ENCODE assay signal across 17 cellular contexts in genomic region chr19:40781140-40781539, GRCh38. TPM values are rescaled to one million over a fixed set of nuclear protein-coding genes. Genes with fewer than 3 reads are reported as not detected.
DNase-seq lines count a peak whose midpoint lies in the region; ATAC-seq and TF ChIP-seq lines count a peak whose summit lies in the region.
"Had no signal": no experiment of that assay in that cellular context is flagged by ENCODE, and none has a peak within 500 bp of the region (broad histone marks: within the 10 kb centered on the region; RNA-seq: fewer than 3 reads in every experiment).

No MANE protein-coding gene starts in this region.

- H3K4me3 ChIP-seq in neural progenitor cell = no peak overlapping the region

- H3K4me2 ChIP-seq in neural progenitor cell = no peak overlapping the region

- no peak for ATAC-seq in activated CD8-positive, alpha-beta T cell treated with anti-CD3 and anti-CD28 coated beads for 36 hours
- ATAC-seq in activated CD8-positive, alpha-beta T cell treated with anti-CD3 and anti-CD28 coated beads, Interleukin-2, amount 10 ng/mL, durations not matched to agents 7 days and 5 days = no peak
- ATAC-seq in T-helper 17 cell (no peak), foreskin keratinocyte (no peak)

- H3K36me3 ChIP-seq in neural progenitor cell = no peaks in the 10 kb centered on the region

- peaks cover 26% of the 10 kb centered on the region for H3F3A ChIP-seq in neural progenitor cell (ENCODE audit: low read depth)

- peaks cover 19% of the 10 kb centered on the region for H3K36me3 Mint-ChIP-seq in activated CD8-positive, alpha-beta T cell treated with anti-CD3 and anti-CD28 coated beads for 36 hours (ENCODE audit: low read depth)
- peaks cover 21% of the 10 kb centered on the region for H3K36me3 Mint-ChIP-seq in activated CD8-positive, alpha-beta T cell treated with anti-CD3 and anti-CD28 coated beads, Interleukin-2, amount 10 ng/mL, durations not matched to agents 7 days and 5 days (ENCODE audit: low read depth)
- H3K36me3 Mint-ChIP-seq in T-helper 17 cell (ENCODE audit: low read depth) (peaks cover 17% of the 10 kb centered on the region), neural progenitor cell (no peaks in the 10 kb centered on the region), type B pancreatic cell (peaks cover 4% of the 10 kb centered on the region)

- H3K9ac ChIP-seq in neural progenitor cell = no peak overlapping the region

- H4K20me1 ChIP-seq in neural progenitor cell (ENCODE audit: low read depth) = no peaks in the 10 kb centered on the region

- CTCF ChIA-PET in activated CD8-positive, alpha-beta T cell treated with anti-CD3 and anti-CD28 coated beads for 36 hours (lab: Charles Lee) = no interaction called here
- CTCF ChIA-PET in activated CD8-positive, alpha-beta T cell treated with anti-CD3 and anti-CD28 coated beads, Interleukin-2, amount 10 ng/mL, durations not matched to agents 7 days and 5 days (lab: Charles Lee) = no interaction called here

- H3K27me3 ChIP-seq in neural progenitor cell (no peaks in the 10 kb centered on the region), foreskin keratinocyte (no peaks in the 10 kb centered on the region)

- no peak for TF ChIP-seq CTCF in activated CD8-positive, alpha-beta T cell treated with anti-CD3 and anti-CD28 coated beads for 36 hours (IDR thresholded peaks at IDR 0.05)
- TF ChIP-seq CTCF in neural progenitor cell (IDR thresholded peaks at IDR 0.05) (no peak), type B pancreatic cell (conservative IDR thresholded peaks at IDR 0.05) (no peak), foreskin keratinocyte (conservative IDR thresholded peaks at IDR 0.05) (no peak)

- no peaks in the 10 kb centered on the region for H3K27me3 Mint-ChIP-seq in activated CD8-positive, alpha-beta T cell treated with anti-CD3 and anti-CD28 coated beads for 36 hours
- no peaks in the 10 kb centered on the region for H3K27me3 Mint-ChIP-seq in activated CD8-positive, alpha-beta T cell treated with anti-CD3 and anti-CD28 coated beads, Interleukin-2, amount 10 ng/mL, durations not matched to agents 7 days and 5 days (ENCODE audit: low read depth)
- H3K27me3 Mint-ChIP-seq in T-helper 17 cell = no peaks in the 10 kb centered on the region
- peaks cover 5% of the 10 kb centered on the region for H3K27me3 Mint-ChIP-seq in neural progenitor cell (ENCODE audit: insufficient read depth, low read depth)
- H3K27me3 Mint-ChIP-seq in type B pancreatic cell = no peaks in the 10 kb centered on the region

- H3K27ac ChIP-seq in neural progenitor cell = no peak overlapping the region
- no peak overlapping the region for H3K27ac ChIP-seq in foreskin keratinocyte

- POLR2A ChIA-PET in activated CD8-positive, alpha-beta T cell treated with anti-CD3 and anti-CD28 coated beads for 36 hours (lab: Charles Lee) = no interaction called here
- POLR2A ChIA-PET in activated CD8-positive, alpha-beta T cell treated with anti-CD3 and anti-CD28 coated beads, Interleukin-2, amount 10 ng/mL, durations not matched to agents 7 days and 5 days (lab: Charles Lee) = no interaction called here

- H3K4me1 ChIP-seq in neural progenitor cell (peaks cover 4% of the 10 kb centered on the region), foreskin keratinocyte (peaks cover 7% of the 10 kb centered on the region)

- H3K79me2 ChIP-seq in neural progenitor cell (ENCODE audit: low read depth) = no peaks in the 10 kb centered on the region

- no peak overlapping the region for H3K4me3 Mint-ChIP-seq in activated CD8-positive, alpha-beta T cell treated with anti-CD3 and anti-CD28 coated beads for 36 hours
- no peak overlapping the region for H3K4me3 Mint-ChIP-seq in activated CD8-positive, alpha-beta T cell treated with anti-CD3 and anti-CD28 coated beads, Interleukin-2, amount 10 ng/mL, durations not matched to agents 7 days and 5 days
- H3K4me3 Mint-ChIP-seq in T-helper 17 cell = no peak overlapping the region
- peak overlapping the region; percentile 14 for H3K4me3 Mint-ChIP-seq in neural progenitor cell
- no peak overlapping the region for H3K4me3 Mint-ChIP-seq in type B pancreatic cell
- H3K4me3 Mint-ChIP-seq: CD14-positive monocyte had no signal

- peaks cover 44% of the 10 kb centered on the region for H3K4me1 Mint-ChIP-seq in activated CD8-positive, alpha-beta T cell treated with anti-CD3 and anti-CD28 coated beads for 36 hours (ENCODE audit: low read depth)
- H3K4me1 Mint-ChIP-seq in activated CD8-positive, alpha-beta T cell treated with anti-CD3 and anti-CD28 coated beads, Interleukin-2, amount 10 ng/mL, durations not matched to agents 7 days and 5 days (ENCODE audit: low read depth) = peaks cover 33% of the 10 kb centered on the region
- H3K4me1 Mint-ChIP-seq in T-helper 17 cell (peaks cover 35% of the 10 kb centered on the region), neural progenitor cell (peaks cover 16% of the 10 kb centered on the region), type B pancreatic cell (ENCODE audit: unreplicated experiment) (peaks cover 17% of the 10 kb centered on the region)

- H2AFZ ChIP-seq in neural progenitor cell (replicated peaks) = no peak overlapping the region

- no peak for DNase-seq in activated CD8-positive, alpha-beta T cell treated with anti-CD3 and anti-CD28 coated beads for 36 hours
- no peak for DNase-seq in activated CD8-positive, alpha-beta T cell treated with anti-CD3 and anti-CD28 coated beads, Interleukin-2, amount 10 ng/mL, durations not matched to agents 7 days and 5 days
- DNase-seq in T-helper 17 cell = no peak
- no peak for DNase-seq in neural progenitor cell (ENCODE audit: low spot score)
- no peak for DNase-seq in type B pancreatic cell (ENCODE audit: extremely low spot score, unreplicated experiment)
- no peak for DNase-seq in foreskin keratinocyte
- DNase-seq: Caco-2, H7, KBM-7, NCI-H1092 treated with DMSO at 0.1 percent for 48 hours, NCI-H1694, NCI-H2107, NCI-H226, NCI-H526 treated with DMSO at 0.1 percent for 48 hours, OCI-M1, RPMI8226 had no signal

- H3K9me3 ChIP-seq in T-helper 17 cell (ENCODE audit: control insufficient read depth, low read length, poor library complexity, severe bottlenecking) (no peaks in the 10 kb centered on the region), neural progenitor cell (ENCODE audit: low read depth) (no peaks in the 10 kb centered on the region)
- H3K9me3 ChIP-seq: Caco-2 had no signal

- peak overlapping the region; percentile 63 for H3K27ac Mint-ChIP-seq in activated CD8-positive, alpha-beta T cell treated with anti-CD3 and anti-CD28 coated beads for 36 hours
- no peak overlapping the region for H3K27ac Mint-ChIP-seq in activated CD8-positive, alpha-beta T cell treated with anti-CD3 and anti-CD28 coated beads, Interleukin-2, amount 10 ng/mL, durations not matched to agents 7 days and 5 days
- H3K27ac Mint-ChIP-seq in T-helper 17 cell (peak overlapping the region; percentile 84), neural progenitor cell (no peak overlapping the region), type B pancreatic cell (no peak overlapping the region)

- intact Hi-C loops in activated CD8-positive, alpha-beta T cell treated with anti-CD3 and anti-CD28 coated beads for 36 hours (cut with micrococcal nuclease) = no loop called here

- no peaks in the 10 kb centered on the region for H3K9me3 Mint-ChIP-seq in activated CD8-positive, alpha-beta T cell treated with anti-CD3 and anti-CD28 coated beads for 36 hours
- H3K9me3 Mint-ChIP-seq in activated CD8-positive, alpha-beta T cell treated with anti-CD3 and anti-CD28 coated beads, Interleukin-2, amount 10 ng/mL, durations not matched to agents 7 days and 5 days (ENCODE audit: insufficient read depth) = no peaks in the 10 kb centered on the region
- H3K9me3 Mint-ChIP-seq in neural progenitor cell (no peaks in the 10 kb centered on the region), type B pancreatic cell (no peaks in the 10 kb centered on the region)

RNA-seq across cellular contexts. Expression of gene RAB4B, which starts 3.1 kb away (rescaled TPM):
- 10 to 100 TPM; 39.7 to 42.3 TPM for total RNA-seq in activated CD8-positive, alpha-beta T cell treated with anti-CD3 and anti-CD28 coated beads for 36 hours
- 10 to 100 TPM; 50.2 to 53.1 TPM for total RNA-seq in activated CD8-positive, alpha-beta T cell treated with anti-CD3 and anti-CD28 coated beads, Interleukin-2, amount 10 ng/mL, durations not matched to agents 7 days and 5 days
- 10 to 100 TPM; 52.4 to 55.4 TPM for total RNA-seq in T-helper 17 cell
- 12.9 and 27.0 TPM in 2 replicates for total RNA-seq in neural progenitor cell (ENCODE audit: low replicate concordance)
- 10.4 and 12.4 TPM in 2 replicates for total RNA-seq in type B pancreatic cell (ENCODE audit: low replicate concordance)
- total RNA-seq in foreskin keratinocyte = 13.0 and 17.0 TPM in 2 replicates
- polyA plus RNA-seq in foreskin keratinocyte = 25.7 and 33.1 TPM in 2 replicates

RNA-seq across cellular contexts. Expression of gene MIA, which starts 5.8 kb away (rescaled TPM):
- not detected for total RNA-seq in activated CD8-positive, alpha-beta T cell treated with anti-CD3 and anti-CD28 coated beads for 36 hours
- not detected for total RNA-seq in activated CD8-positive, alpha-beta T cell treated with anti-CD3 and anti-CD28 coated beads, Interleukin-2, amount 10 ng/mL, durations not matched to agents 7 days and 5 days
- total RNA-seq in T-helper 17 cell (not detected), neural progenitor cell (ENCODE audit: low replicate concordance) (not detected in 2 replicates), type B pancreatic cell (ENCODE audit: low replicate concordance) (1.7 and 3.2 TPM in 2 replicates), foreskin keratinocyte (5.6 and 15.4 TPM in 2 replicates)
- 10.0 and 23.9 TPM in 2 replicates for polyA plus RNA-seq in foreskin keratinocyte
- total RNA-seq: H7 had no signal
- polyA plus RNA-seq: CD14-positive monocyte had no signal

RNA-seq across cellular contexts. Expression of gene EGLN2, which starts 17.9 kb away (rescaled TPM):
- total RNA-seq in activated CD8-positive, alpha-beta T cell treated with anti-CD3 and anti-CD28 coated beads for 36 hours = 10 to 100 TPM; 87.4 to 90.1 TPM
- total RNA-seq in activated CD8-positive, alpha-beta T cell treated with anti-CD3 and anti-CD28 coated beads, Interleukin-2, amount 10 ng/mL, durations not matched to agents 7 days and 5 days = 100 to 1,000 TPM; 121 to 126 TPM
- 100 to 1,000 TPM; 112 to 131 TPM for total RNA-seq in T-helper 17 cell
- 27.0 and 97.3 TPM in 2 replicates for total RNA-seq in neural progenitor cell (ENCODE audit: low replicate concordance)
- 83.4 and 83.8 TPM in 2 replicates for total RNA-seq in type B pancreatic cell (ENCODE audit: low replicate concordance)
- total RNA-seq in foreskin keratinocyte = 81.3 and 84.6 TPM in 2 replicates
- 73.2 and 74.2 TPM in 2 replicates for polyA plus RNA-seq in foreskin keratinocyte

RNA-seq across cellular contexts. Expression of gene SNRPA, which starts 30.1 kb away (rescaled TPM):
- total RNA-seq in activated CD8-positive, alpha-beta T cell treated with anti-CD3 and anti-CD28 coated beads for 36 hours = 100 to 1,000 TPM; 260 to 281 TPM
- 100 to 1,000 TPM; 175 to 183 TPM for total RNA-seq in activated CD8-positive, alpha-beta T cell treated with anti-CD3 and anti-CD28 coated beads, Interleukin-2, amount 10 ng/mL, durations not matched to agents 7 days and 5 days
- total RNA-seq in T-helper 17 cell (10 to 100 TPM; 67.3 to 81.8 TPM), neural progenitor cell (ENCODE audit: low replicate concordance) (112 and 179 TPM in 2 replicates), type B pancreatic cell (ENCODE audit: low replicate concordance) (79.6 and 130 TPM in 2 replicates), foreskin keratinocyte (104 and 129 TPM in 2 replicates)
- 121 and 130 TPM in 2 replicates for polyA plus RNA-seq in foreskin keratinocyte

RNA-seq across cellular contexts. Expression of gene ACTMAP, which starts 30.9 kb away (rescaled TPM):
- total RNA-seq in activated CD8-positive, alpha-beta T cell treated with anti-CD3 and anti-CD28 coated beads for 36 hours = 10 to 100 TPM; 12.8 to 14.2 TPM
- 10 to 100 TPM; 15.2 to 17.1 TPM for total RNA-seq in activated CD8-positive, alpha-beta T cell treated with anti-CD3 and anti-CD28 coated beads, Interleukin-2, amount 10 ng/mL, durations not matched to agents 7 days and 5 days
- total RNA-seq in T-helper 17 cell = 1 to 10 TPM; 6.7 to 7.8 TPM
- 1.9 and 4.3 TPM in 2 replicates for total RNA-seq in neural progenitor cell (ENCODE audit: low replicate concordance)
- 9.6 and 16.0 TPM in 2 replicates for total RNA-seq in type B pancreatic cell (ENCODE audit: low replicate concordance)
- 2.1 and 2.5 TPM in 2 replicates for total RNA-seq in foreskin keratinocyte
- 4.1 and 4.9 TPM in 2 replicates for polyA plus RNA-seq in foreskin keratinocyte

Comparison
In these comparisons a context has a peak if more than half of its experiments do, and no peak if none do; other contexts are left out.
1. H3K27ac Mint-ChIP-seq: peak in activated CD8-positive, alpha-beta T cell treated with anti-CD3 and anti-CD28 coated beads for 36 hours (single experiment) and T-helper 17 cell (single experiment); none in activated CD8-positive, alpha-beta T cell treated with anti-CD3 and anti-CD28 coated beads, Interleukin-2, amount 10 ng/mL, durations not matched to agents 7 days and 5 days (single experiment), neural progenitor cell (single experiment) and type B pancreatic cell (single experiment).